Comparison of ENCODE assay signal across 23 cellular contexts in genomic region chr10:44053391-44053790, GRCh38.
"Had no signal": no experiment of that assay in that cellular context is flagged by ENCODE, and none has a peak within 500 bp of the region (broad histone marks: within the 10 kb centered on the region; RNA-seq: fewer than 3 reads in every experiment).

No MANE protein-coding gene starts in this region.

- ATAC-seq: foreskin keratinocyte; gastroesophageal sphincter; heart left ventricle; left colon; left lung; left ventricle myocardium superior; lower lobe of right lung; mucosa of descending colon; naive thymus-derived CD8-positive, alpha-beta T cell had no signal

- H3K36me3 ChIP-seq: esophagus squamous epithelium, gastroesophageal sphincter, heart left ventricle, left lung, lower lobe of right lung had no signal

- H3K4me1 ChIP-seq: gastroesophageal sphincter, left lung, lower lobe of right lung had no signal

- H3K27ac ChIP-seq: coronary artery, dorsolateral prefrontal cortex, esophagus squamous epithelium, foreskin keratinocyte, gastroesophageal sphincter, heart left ventricle, hepatocyte, left lung, lower lobe of right lung had no signal

- DNase-seq: dermis blood vessel endothelial cell; dorsolateral prefrontal cortex; effector CD4-positive, alpha-beta T cell; effector memory CD4-positive, alpha-beta T cell; esophagus squamous epithelium; foreskin keratinocyte; heart left ventricle; hypothalamus; immature natural killer cell; islet precursor cell; kidney; kidney glomerular epithelial cell; left colon; left lung; left ventricle myocardium superior; lower lobe of right lung; mesenchymal stem cell; mucosa of descending colon; naive B cell; naive thymus-derived CD8-positive, alpha-beta T cell had no signal

- H3K4me3 ChIP-seq: coronary artery, dorsolateral prefrontal cortex, esophagus squamous epithelium, gastroesophageal sphincter, heart left ventricle, hepatocyte, left lung, lower lobe of right lung, mucosa of descending colon had no signal

- H3K9me3 ChIP-seq: esophagus squamous epithelium, gastroesophageal sphincter, heart left ventricle, left lung, lower lobe of right lung, mucosa of descending colon had no signal

- H3K27me3 ChIP-seq: foreskin keratinocyte, heart left ventricle had no signal
